Comparison of ENCODE assay signal across 11 cellular contexts in the genomic region with DNA sequence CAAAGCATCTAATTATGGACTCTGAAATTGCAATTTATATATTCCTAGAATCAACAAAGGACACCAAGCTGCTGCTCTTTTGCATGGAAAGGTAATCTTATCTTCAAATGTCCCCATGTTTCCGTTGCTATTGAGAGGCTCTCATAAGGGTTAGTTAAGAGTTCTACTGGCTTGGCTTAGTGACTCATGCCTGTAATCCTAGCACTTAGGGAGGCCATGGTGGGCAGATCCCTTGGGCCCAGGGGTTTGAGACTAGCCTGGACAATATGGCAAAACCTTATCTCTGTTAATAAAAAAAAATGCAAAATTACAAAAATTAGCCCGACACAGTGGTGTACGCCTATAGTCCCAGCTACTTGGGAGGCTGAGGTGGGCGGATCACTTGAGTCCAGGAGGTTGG.
"Had no signal": no experiment of that assay in that cellular context is flagged by ENCODE, and none has a peak within 500 bp of the region (broad histone marks: within the 10 kb centered on the region; RNA-seq: fewer than 3 reads in every experiment).

No MANE protein-coding gene starts in this region.

- H3K36me3 ChIP-seq: breast epithelium, esophagus squamous epithelium had no signal

- ATAC-seq: foreskin keratinocyte had no signal

- H3K27ac ChIP-seq: esophagus squamous epithelium, foreskin keratinocyte, parathyroid adenoma had no signal

- H3K9me3 ChIP-seq: breast epithelium, esophagus squamous epithelium had no signal

- DNase-seq: activated CD4-positive, alpha-beta memory T cell treated with anti-CD3 and anti-CD28 coated beads, Interleukin-2, amount 10 ng/mL, durations not matched to agents 7 days and 5 days; activated gamma-delta T cell; activated naive CD8-positive, alpha-beta T cell treated with anti-CD3 and anti-CD28 coated beads for 36 hours; activated T-cell treated with anti-CD3 and anti-CD28 coated beads, Interleukin-2, amount 50 U/mL, for 48 hours; anterior cingulate cortex; esophagus squamous epithelium; foreskin keratinocyte; islet precursor cell; small intestine had no signal

- H3K27me3 ChIP-seq: breast epithelium, esophagus squamous epithelium, foreskin keratinocyte had no signal

- H3K4me1 ChIP-seq: breast epithelium, parathyroid adenoma had no signal

- H3K4me3 ChIP-seq: breast epithelium, esophagus squamous epithelium had no signal
